1 cellular context compared by ENCODE assay signal in the genomic region with DNA sequence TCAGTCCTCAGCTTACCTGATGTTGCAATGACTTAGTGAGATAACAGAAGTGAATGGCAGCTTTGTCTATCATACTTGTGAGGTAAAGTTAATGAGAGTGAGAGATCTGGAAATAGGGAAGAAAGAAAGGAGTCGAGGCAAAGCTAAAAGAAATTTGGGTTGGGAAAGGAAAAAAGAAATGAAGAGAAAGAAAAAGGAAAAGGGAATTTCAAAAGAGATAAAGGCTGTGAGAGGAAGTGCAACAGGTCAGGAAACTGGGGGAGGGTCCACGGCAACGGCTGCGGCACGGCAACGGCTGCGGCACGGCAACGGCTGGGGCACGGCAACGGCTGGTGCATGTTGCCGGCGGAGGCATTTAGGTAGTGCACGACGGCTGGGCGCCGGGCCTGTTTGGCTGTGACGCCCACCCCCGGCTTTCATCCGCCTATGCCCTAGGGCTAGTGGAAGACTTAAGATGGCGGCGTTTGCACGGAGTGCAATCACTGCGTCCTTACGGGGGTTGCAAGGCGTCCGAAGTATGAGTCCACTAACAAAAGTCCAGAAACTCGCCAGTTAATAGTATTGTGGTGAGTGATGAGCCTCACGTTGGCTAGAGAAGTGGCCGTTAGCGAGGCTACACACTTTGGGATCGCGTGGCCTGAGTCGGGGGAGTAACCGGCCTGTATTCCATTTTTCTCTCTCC.
TF ChIP-seq lines count a peak whose summit lies in the region.

No MANE protein-coding gene starts in this region.

TF ChIP-seq in HEK293, 187 proteins besides CTCF, POLR2A, EP300 and RAD21 (continued from another document and continues in another):
- TF ChIP-seq, protein P1, sequence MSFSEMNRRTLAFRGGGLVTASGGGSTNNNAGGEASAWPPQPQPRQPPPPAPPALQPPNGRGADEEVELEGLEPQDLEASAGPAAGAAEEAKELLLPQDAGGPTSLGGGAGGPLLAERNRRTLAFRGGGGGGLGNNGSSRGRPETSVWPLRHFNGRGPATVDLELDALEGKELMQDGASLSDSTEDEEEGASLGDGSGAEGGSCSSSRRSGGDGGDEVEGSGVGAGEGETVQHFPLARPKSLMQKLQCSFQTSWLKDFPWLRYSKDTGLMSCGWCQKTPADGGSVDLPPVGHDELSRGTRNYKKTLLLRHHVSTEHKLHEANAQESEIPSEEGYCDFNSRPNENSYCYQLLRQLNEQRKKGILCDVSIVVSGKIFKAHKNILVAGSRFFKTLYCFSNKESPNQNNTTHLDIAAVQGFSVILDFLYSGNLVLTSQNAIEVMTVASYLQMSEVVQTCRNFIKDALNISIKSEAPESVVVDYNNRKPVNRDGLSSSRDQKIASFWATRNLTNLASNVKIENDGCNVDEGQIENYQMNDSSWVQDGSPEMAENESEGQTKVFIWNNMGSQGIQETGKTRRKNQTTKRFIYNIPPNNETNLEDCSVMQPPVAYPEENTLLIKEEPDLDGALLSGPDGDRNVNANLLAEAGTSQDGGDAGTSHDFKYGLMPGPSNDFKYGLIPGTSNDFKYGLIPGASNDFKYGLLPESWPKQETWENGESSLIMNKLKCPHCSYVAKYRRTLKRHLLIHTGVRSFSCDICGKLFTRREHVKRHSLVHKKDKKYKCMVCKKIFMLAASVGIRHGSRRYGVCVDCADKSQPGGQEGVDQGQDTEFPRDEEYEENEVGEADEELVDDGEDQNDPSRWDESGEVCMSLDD (tag by site-specific recombination; IDR thresholded peaks at IDR 0.05) = peak; percentile 94
- peak; percentile 90 for TF ChIP-seq ZNF596 (tag by site-specific recombination; IDR thresholded peaks at IDR 0.05)
- peak; percentile 100 for TF ChIP-seq ZSCAN23 (tag by site-specific recombination; IDR thresholded peaks at IDR 0.05)
- no peak for TF ChIP-seq ZNF138 (tag by site-specific recombination; IDR thresholded peaks at IDR 0.05; ENCODE audit: borderline replicate concordance)
- TF ChIP-seq ZNF747 (tag by site-specific recombination; IDR thresholded peaks at IDR 0.05) = no peak
- peak; percentile 93; the same call in 1 of the 2 replicates for TF ChIP-seq ZNF776 (tag by site-specific recombination; IDR thresholded peaks at IDR 0.05; ENCODE audit: borderline replicate concordance)
- TF ChIP-seq, protein P2, sequence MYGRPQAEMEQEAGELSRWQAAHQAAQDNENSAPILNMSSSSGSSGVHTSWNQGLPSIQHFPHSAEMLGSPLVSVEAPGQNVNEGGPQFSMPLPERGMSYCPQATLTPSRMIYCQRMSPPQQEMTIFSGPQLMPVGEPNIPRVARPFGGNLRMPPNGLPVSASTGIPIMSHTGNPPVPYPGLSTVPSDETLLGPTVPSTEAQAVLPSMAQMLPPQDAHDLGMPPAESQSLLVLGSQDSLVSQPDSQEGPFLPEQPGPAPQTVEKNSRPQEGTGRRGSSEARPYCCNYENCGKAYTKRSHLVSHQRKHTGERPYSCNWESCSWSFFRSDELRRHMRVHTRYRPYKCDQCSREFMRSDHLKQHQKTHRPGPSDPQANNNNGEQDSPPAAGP (tag by site-specific recombination; IDR thresholded peaks at IDR 0.05) = peak; percentile 100
- TF ChIP-seq, protein P3, sequence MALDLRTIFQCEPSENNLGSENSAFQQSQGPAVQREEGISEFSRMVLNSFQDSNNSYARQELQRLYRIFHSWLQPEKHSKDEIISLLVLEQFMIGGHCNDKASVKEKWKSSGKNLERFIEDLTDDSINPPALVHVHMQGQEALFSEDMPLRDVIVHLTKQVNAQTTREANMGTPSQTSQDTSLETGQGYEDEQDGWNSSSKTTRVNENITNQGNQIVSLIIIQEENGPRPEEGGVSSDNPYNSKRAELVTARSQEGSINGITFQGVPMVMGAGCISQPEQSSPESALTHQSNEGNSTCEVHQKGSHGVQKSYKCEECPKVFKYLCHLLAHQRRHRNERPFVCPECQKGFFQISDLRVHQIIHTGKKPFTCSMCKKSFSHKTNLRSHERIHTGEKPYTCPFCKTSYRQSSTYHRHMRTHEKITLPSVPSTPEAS (tag by site-specific recombination; IDR thresholded peaks at IDR 0.05) = peak; percentile 92
- TF ChIP-seq ZNF202 (tag by site-specific recombination; IDR thresholded peaks at IDR 0.05; ENCODE audit: borderline replicate concordance) = no peak
- TF ChIP-seq MZF1 (tag by site-specific recombination; IDR thresholded peaks at IDR 0.05; ENCODE audit: borderline replicate concordance) = peak; percentile 88
- TF ChIP-seq MYNN (tag by site-specific recombination; IDR thresholded peaks at IDR 0.05; ENCODE audit: borderline replicate concordance) = peak; percentile 96
- no peak for TF ChIP-seq ZNF169 (tag by site-specific recombination; IDR thresholded peaks at IDR 0.05)
- TF ChIP-seq ZNF266 (tag by site-specific recombination; IDR thresholded peaks at IDR 0.05; ENCODE audit: low read depth) = peak; percentile 5; the same call in 1 of the 2 replicates
- peak; percentile 89 for TF ChIP-seq ZNF223 (tag by site-specific recombination; IDR thresholded peaks at IDR 0.05)
- TF ChIP-seq TRIM28 (IDR thresholded peaks at IDR 0.05; ENCODE audit: borderline replicate concordance, low read length) = peak; percentile 98
- TF ChIP-seq, protein P4, sequence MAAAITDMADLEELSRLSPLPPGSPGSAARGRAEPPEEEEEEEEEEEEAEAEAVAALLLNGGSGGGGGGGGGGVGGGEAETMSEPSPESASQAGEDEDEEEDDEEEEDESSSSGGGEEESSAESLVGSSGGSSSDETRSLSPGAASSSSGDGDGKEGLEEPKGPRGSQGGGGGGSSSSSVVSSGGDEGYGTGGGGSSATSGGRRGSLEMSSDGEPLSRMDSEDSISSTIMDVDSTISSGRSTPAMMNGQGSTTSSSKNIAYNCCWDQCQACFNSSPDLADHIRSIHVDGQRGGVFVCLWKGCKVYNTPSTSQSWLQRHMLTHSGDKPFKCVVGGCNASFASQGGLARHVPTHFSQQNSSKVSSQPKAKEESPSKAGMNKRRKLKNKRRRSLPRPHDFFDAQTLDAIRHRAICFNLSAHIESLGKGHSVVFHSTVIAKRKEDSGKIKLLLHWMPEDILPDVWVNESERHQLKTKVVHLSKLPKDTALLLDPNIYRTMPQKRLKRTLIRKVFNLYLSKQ (tag by site-specific recombination; IDR thresholded peaks at IDR 0.05; ENCODE audit: borderline replicate concordance) = peak; percentile 100
- TF ChIP-seq ZFP69B (tag by site-specific recombination; IDR thresholded peaks at IDR 0.05) = peak; percentile 99
- TF ChIP-seq SCRT1 (tag by site-specific recombination; IDR thresholded peaks at IDR 0.05; ENCODE audit: borderline replicate concordance) = peak; percentile 100
- TF ChIP-seq, protein P5, sequence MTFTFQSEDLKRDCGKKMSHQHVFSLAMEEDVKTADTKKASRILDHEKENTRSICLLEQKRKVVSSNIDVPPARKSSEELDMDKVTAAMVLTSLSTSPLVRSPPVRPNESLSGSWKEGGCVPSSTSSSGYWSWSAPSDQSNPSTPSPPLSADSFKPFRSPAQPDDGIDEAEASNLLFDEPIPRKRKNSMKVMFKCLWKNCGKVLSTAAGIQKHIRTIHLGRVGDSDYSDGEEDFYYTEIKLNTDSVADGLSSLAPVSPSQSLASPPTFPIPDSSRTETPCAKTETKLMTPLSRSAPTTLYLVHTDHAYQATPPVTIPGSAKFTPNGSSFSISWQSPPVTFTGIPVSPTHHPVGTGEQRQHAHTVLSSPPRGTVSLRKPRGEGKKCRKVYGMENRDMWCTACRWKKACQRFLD (tag by site-specific recombination; IDR thresholded peaks at IDR 0.05) = no peak
- TF ChIP-seq, protein P6, sequence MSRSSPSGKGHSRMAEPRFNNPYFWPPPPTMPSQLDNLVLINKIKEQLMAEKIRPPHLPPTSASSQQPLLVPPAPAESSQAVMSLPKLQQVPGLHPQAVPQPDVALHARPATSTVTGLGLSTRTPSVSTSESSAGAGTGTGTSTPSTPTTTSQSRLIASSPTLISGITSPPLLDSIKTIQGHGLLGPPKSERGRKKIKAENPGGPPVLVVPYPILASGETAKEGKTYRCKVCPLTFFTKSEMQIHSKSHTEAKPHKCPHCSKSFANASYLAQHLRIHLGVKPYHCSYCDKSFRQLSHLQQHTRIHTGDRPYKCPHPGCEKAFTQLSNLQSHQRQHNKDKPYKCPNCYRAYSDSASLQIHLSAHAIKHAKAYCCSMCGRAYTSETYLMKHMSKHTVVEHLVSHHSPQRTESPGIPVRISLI (tag by site-specific recombination; IDR thresholded peaks at IDR 0.05) = peak; percentile 93
- peak; percentile 100 for TF ChIP-seq ZNF660 (tag by site-specific recombination; IDR thresholded peaks at IDR 0.05)
- peak; percentile 98 for TF ChIP-seq ZBTB17 (tag by site-specific recombination; IDR thresholded peaks at IDR 0.05)
- peak; percentile 98 for TF ChIP-seq OVOL3 (tag by site-specific recombination; IDR thresholded peaks at IDR 0.05)
- TF ChIP-seq ZNF621 (tag by site-specific recombination; IDR thresholded peaks at IDR 0.05) = no peak
- peak; percentile 66; the same call in 1 of the 2 replicates for TF ChIP-seq ZNF623 (tag by site-specific recombination; IDR thresholded peaks at IDR 0.05)
- TF ChIP-seq, protein P7, sequence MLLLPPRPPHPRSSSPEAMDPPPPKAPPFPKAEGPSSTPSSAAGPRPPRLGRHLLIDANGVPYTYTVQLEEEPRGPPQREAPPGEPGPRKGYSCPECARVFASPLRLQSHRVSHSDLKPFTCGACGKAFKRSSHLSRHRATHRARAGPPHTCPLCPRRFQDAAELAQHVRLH (tag by site-specific recombination; IDR thresholded peaks at IDR 0.05) = peak; percentile 99
- peak; percentile 99 for TF ChIP-seq YY1 (tag by site-specific recombination; IDR thresholded peaks at IDR 0.05)
- no peak for TF ChIP-seq ZNF175 (tag by site-specific recombination; IDR thresholded peaks at IDR 0.05)
- no peak; the same call in 1 of the 2 replicates for TF ChIP-seq MEIS1 (CRISPR knock-in tag; IDR thresholded peaks at IDR 0.05; ENCODE audit: borderline replicate concordance)
- TF ChIP-seq, protein P8, sequence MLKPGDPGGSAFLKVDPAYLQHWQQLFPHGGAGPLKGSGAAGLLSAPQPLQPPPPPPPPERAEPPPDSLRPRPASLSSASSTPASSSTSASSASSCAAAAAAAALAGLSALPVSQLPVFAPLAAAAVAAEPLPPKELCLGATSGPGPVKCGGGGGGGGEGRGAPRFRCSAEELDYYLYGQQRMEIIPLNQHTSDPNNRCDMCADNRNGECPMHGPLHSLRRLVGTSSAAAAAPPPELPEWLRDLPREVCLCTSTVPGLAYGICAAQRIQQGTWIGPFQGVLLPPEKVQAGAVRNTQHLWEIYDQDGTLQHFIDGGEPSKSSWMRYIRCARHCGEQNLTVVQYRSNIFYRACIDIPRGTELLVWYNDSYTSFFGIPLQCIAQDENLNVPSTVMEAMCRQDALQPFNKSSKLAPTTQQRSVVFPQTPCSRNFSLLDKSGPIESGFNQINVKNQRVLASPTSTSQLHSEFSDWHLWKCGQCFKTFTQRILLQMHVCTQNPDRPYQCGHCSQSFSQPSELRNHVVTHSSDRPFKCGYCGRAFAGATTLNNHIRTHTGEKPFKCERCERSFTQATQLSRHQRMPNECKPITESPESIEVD (tag by site-specific recombination; IDR thresholded peaks at IDR 0.05) = peak; percentile 82
- peak; percentile 74 for TF ChIP-seq ZNF416 (tag by site-specific recombination; IDR thresholded peaks at IDR 0.05)
- TF ChIP-seq ZNF302 (tag by site-specific recombination; IDR thresholded peaks at IDR 0.05; ENCODE audit: low read depth) = peak; percentile 98
- TF ChIP-seq KLF9 (tag by site-specific recombination; IDR thresholded peaks at IDR 0.05; ENCODE audit: low read depth) = peak; percentile 93
- peak; percentile 66 for TF ChIP-seq ZNF549 (tag by site-specific recombination; IDR thresholded peaks at IDR 0.05)
- peak; percentile 100 for TF ChIP-seq ZNF324 (tag by site-specific recombination; IDR thresholded peaks at IDR 0.05)
- peak; percentile 74 for TF ChIP-seq ZIC2 (tag by site-specific recombination; IDR thresholded peaks at IDR 0.05)
- TF ChIP-seq ZNF521 (tag by site-specific recombination; IDR thresholded peaks at IDR 0.05) = no peak
- TF ChIP-seq ZNF121 (tag by site-specific recombination; IDR thresholded peaks at IDR 0.05) = peak; percentile 98
- TF ChIP-seq, protein P9, sequence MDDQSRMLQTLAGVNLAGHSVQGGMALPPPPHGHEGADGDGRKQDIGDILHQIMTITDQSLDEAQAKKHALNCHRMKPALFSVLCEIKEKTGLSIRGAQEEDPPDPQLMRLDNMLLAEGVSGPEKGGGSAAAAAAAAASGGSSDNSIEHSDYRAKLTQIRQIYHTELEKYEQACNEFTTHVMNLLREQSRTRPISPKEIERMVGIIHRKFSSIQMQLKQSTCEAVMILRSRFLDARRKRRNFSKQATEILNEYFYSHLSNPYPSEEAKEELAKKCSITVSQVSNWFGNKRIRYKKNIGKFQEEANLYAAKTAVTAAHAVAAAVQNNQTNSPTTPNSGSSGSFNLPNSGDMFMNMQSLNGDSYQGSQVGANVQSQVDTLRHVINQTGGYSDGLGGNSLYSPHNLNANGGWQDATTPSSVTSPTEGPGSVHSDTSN (CRISPR knock-in tag; IDR thresholded peaks at IDR 0.05) = peak; percentile 98
- peak; percentile 95 for TF ChIP-seq ZNF600 (tag by site-specific recombination; IDR thresholded peaks at IDR 0.05)
- TF ChIP-seq ZNF777 (tag by site-specific recombination; IDR thresholded peaks at IDR 0.05; ENCODE audit: borderline replicate concordance) = peak; percentile 99
- TF ChIP-seq BCL11B (tag by site-specific recombination; IDR thresholded peaks at IDR 0.05; ENCODE audit: low read depth) = peak; percentile 87; the same call in 1 of the 2 replicates
- TF ChIP-seq ZNF837 (tag by site-specific recombination; IDR thresholded peaks at IDR 0.05) = 0 out of 2 replicates have a peak, but pooled peaks have one; percentile 58
- TF ChIP-seq, protein P10, sequence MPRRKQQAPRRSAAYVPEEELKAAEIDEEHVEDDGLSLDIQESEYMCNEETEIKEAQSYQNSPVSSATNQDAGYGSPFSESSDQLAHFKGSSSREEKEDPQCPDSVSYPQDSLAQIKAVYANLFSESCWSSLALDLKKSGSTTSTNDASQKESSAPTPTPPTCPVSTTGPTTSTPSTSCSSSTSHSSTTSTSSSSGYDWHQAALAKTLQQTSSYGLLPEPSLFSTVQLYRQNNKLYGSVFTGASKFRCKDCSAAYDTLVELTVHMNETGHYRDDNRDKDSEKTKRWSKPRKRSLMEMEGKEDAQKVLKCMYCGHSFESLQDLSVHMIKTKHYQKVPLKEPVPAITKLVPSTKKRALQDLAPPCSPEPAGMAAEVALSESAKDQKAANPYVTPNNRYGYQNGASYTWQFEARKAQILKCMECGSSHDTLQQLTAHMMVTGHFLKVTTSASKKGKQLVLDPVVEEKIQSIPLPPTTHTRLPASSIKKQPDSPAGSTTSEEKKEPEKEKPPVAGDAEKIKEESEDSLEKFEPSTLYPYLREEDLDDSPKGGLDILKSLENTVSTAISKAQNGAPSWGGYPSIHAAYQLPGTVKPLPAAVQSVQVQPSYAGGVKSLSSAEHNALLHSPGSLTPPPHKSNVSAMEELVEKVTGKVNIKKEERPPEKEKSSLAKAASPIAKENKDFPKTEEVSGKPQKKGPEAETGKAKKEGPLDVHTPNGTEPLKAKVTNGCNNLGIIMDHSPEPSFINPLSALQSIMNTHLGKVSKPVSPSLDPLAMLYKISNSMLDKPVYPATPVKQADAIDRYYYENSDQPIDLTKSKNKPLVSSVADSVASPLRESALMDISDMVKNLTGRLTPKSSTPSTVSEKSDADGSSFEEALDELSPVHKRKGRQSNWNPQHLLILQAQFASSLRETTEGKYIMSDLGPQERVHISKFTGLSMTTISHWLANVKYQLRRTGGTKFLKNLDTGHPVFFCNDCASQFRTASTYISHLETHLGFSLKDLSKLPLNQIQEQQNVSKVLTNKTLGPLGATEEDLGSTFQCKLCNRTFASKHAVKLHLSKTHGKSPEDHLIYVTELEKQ (tag by site-specific recombination; IDR thresholded peaks at IDR 0.05; ENCODE audit: borderline replicate concordance) = peak; percentile 97
